23 cellular contexts compared by ENCODE assay signal in genomic region chrX:38662640-38663039, GRCh38.
A peak's percentile ranks its signal among the peaks of the same experiment; 100 is the strongest.
DNase-seq lines count a peak whose midpoint lies in the region; ATAC-seq, FAIRE-seq and TF ChIP-seq lines count a peak whose summit lies in the region.
"Had no signal": no experiment of that assay in that cellular context is flagged by ENCODE, and none has a peak within 500 bp of the region (broad histone marks: within the 10 kb centered on the region; RNA-seq: fewer than 3 reads in every experiment).

No MANE protein-coding gene starts in this region.

- DNase-seq in NOMO-1 treated with DMSO at 0.1 percent for 48 hours (lab: John Stamatoyannopoulos, UW; ENCODE audit: unreplicated experiment) (peak; percentile 13), NOMO-1 treated with dmso at 0.1 percent for 144 hours (lab: John Stamatoyannopoulos, UW; ENCODE audit: unreplicated experiment) (no peak), GM19239 (ENCODE audit: insufficient read length, low spot score) (no peak), psoas muscle (no peak), spleen (no peak), superior temporal gyrus (ENCODE audit: extremely low spot score) (no peak), G401 (ENCODE audit: low spot score) (no peak), esophagus muscularis mucosa (ENCODE audit: extremely low spot score) (no peak)
- DNase-seq: Caco-2; CD4-positive, CD25-positive, alpha-beta regulatory T cell; CD8-positive, alpha-beta T cell; DMS153; DND-41; GF-D8; GOT3; HFFc6 had no signal

- peak; percentile 56 for FAIRE-seq in GM19239 (lab: Jason Lieb, UNC)
- FAIRE-seq: A204.1, GM12892, H54 had no signal

- no peak overlapping the region for H3K4me3 ChIP-seq in psoas muscle
- no peak overlapping the region for H3K4me3 ChIP-seq in spleen
- H3K4me3 ChIP-seq in esophagus muscularis mucosa, result no peak overlapping the region
- H3K4me3 ChIP-seq: BLaER1, HAP-1 had no signal

- peak overlapping the region; percentile 19 for H3K27ac ChIP-seq in psoas muscle
- H3K27ac ChIP-seq in spleen, result peak overlapping the region in 5 of 8 donors; percentile 4 to 41 (median 23)
- H3K27ac ChIP-seq in esophagus muscularis mucosa (replicated peaks in 1 of 4), result no peak overlapping the region
- H3K27ac ChIP-seq: 22Rv1, BLaER1, C4-2B had no signal

- TF ChIP-seq POLR2A in spleen (IDR thresholded peaks at IDR 0.05) (no peak), esophagus muscularis mucosa (IDR thresholded peaks at IDR 0.05; ENCODE audit: low read depth) (no peak)

- H3K27me3 ChIP-seq in psoas muscle (ENCODE audit: insufficient read depth in 3 of 3, low read length in 2 of 3) (peaks cover 0 to 11% (median 0%) of the 10 kb centered on the region in 3 donors), spleen (replicated peaks in 1 of 7) (peaks cover 0 to 3% (median 0%) of the 10 kb centered on the region in 7 donors), esophagus muscularis mucosa (no peaks in the 10 kb centered on the region)
- H3K27me3 ChIP-seq: BLaER1 had no signal

- ATAC-seq in psoas muscle, result peak; percentile 56 to 71 (median 66)
- ATAC-seq: CD8-positive, alpha-beta T cell had no signal

- TF ChIP-seq EP300 in esophagus muscularis mucosa (IDR thresholded peaks at IDR 0.05), result no peak

- intact Hi-C loops in psoas muscle (cut with DNase I), result loop anchor here in 1 of 2 donors (5.0 kb wide), 1 partner anchor 200 kb away; no protein-coding TSS in a partner anchor
- intact Hi-C loops in spleen (cut with DNase I; ENCODE audit: low total_unique reads), result no loop called here
- intact Hi-C loops in esophagus muscularis mucosa (cut with DNase I), result no loop called here

- H3K36me3 ChIP-seq in psoas muscle (ENCODE audit: insufficient read depth in 1 of 2, low read depth in 1 of 2) (peaks cover 0 to 8% of the 10 kb centered on the region in 2 donors), spleen (no peaks in the 10 kb centered on the region), esophagus muscularis mucosa (no peaks in the 10 kb centered on the region)
- H3K36me3 ChIP-seq: BLaER1, HAP-1 had no signal

- TF ChIP-seq CTCF in psoas muscle (IDR thresholded peaks at IDR 0.05) (no peak), spleen (IDR thresholded peaks at IDR 0.05 in 8 of 11, conservative IDR thresholded peaks at IDR 0.05 in 3 of 11) (no peak), esophagus muscularis mucosa (IDR thresholded peaks at IDR 0.05) (no peak)

- 13 to 28% (median 18%) methylated on average over 2 of the region's 2 CpGs for WGBS in psoas muscle, 3 donors
- 12 to 62% (median 30%) methylated on average over 2 of the region's 2 CpGs for WGBS in spleen, 5 donors
- WGBS in esophagus muscularis mucosa, result 39% methylated on average over 2 of the region's 2 CpGs

- H3K4me1 ChIP-seq in psoas muscle (peaks cover 14% of the 10 kb centered on the region), spleen (peaks cover 0 to 5% (median 0%) of the 10 kb centered on the region in 6 donors), esophagus muscularis mucosa (no peaks in the 10 kb centered on the region)
- H3K4me1 ChIP-seq: BLaER1, Caco-2, HAP-1 had no signal

- no peaks in the 10 kb centered on the region for H3K9me3 ChIP-seq in psoas muscle
- no peaks in the 10 kb centered on the region for H3K9me3 ChIP-seq in spleen
- no peaks in the 10 kb centered on the region for H3K9me3 ChIP-seq in esophagus muscularis mucosa
- H3K9me3 ChIP-seq: BLaER1, Caco-2, HAP-1 had no signal

- in situ Hi-C loops in G401 (cut with HindIII; ENCODE audit: low sequenced_read_pairs), result no loop called here

Comparison
In these comparisons a context has a peak if more than half of its experiments do, and no peak if none do; other contexts are left out.
1. H3K27ac ChIP-seq: peak in psoas muscle (single experiment) and spleen (5 of 8); none in esophagus muscularis mucosa (0 of 4).